In genomic region chr7:38409524-38409923, GRCh38 we compare ENCODE assay signal across 1 cellular context.
TF ChIP-seq lines count a peak whose summit lies in the region.

No MANE protein-coding gene starts in this region.

TF ChIP-seq in GM23338, 12 proteins besides CTCF, POLR2A, EP300 and RAD21 (continued from another document):
- TF ChIP-seq ETS1 (IDR thresholded peaks at IDR 0.05) (no peak), JUNB (IDR thresholded peaks at IDR 0.05; ENCODE audit: unreplicated experiment) (no peak), REST (IDR thresholded peaks at IDR 0.05; ENCODE audit: unreplicated experiment) (no peak), EZH2phosphoT487 (IDR thresholded peaks at IDR 0.05; ENCODE audit: unreplicated experiment) (no peak), ZNF331 (CRISPR knock-in tag; IDR thresholded peaks at IDR 0.05; ENCODE audit: low read depth) (no peak), NANOG (IDR thresholded peaks at IDR 0.05; ENCODE audit: borderline replicate concordance) (no peak), EZH2 (IDR thresholded peaks at IDR 0.05; ENCODE audit: low read depth, unreplicated experiment) (no peak), STAT1 (IDR thresholded peaks at IDR 0.05; ENCODE audit: unreplicated experiment) (no peak), POLR2AphosphoS5 (IDR thresholded peaks at IDR 0.05; ENCODE audit: low read depth) (no peak)
TF ChIP-seq in GM23338: peak in this region for 0.
